Comparison of ENCODE assay signal across 1 cellular context in genomic region chrX:137427813-137428212, GRCh38.
TF ChIP-seq lines count a peak whose summit lies in the region.

No MANE protein-coding gene starts in this region.

TF ChIP-seq in HepG2, 621 proteins besides CTCF, POLR2A, EP300 and RAD21 (continued from another document):
- TF ChIP-seq PRDM15 (CRISPR knock-in tag; IDR thresholded peaks at IDR 0.05), result no peak
- no peak for TF ChIP-seq ARID4A (CRISPR knock-in tag; IDR thresholded peaks at IDR 0.05; ENCODE audit: borderline replicate concordance)
- TF ChIP-seq SAP130 (CRISPR knock-in tag; IDR thresholded peaks at IDR 0.05; ENCODE audit: low read depth), result no peak
- no peak for TF ChIP-seq ISL2 (CRISPR knock-in tag; IDR thresholded peaks at IDR 0.05)
- no peak for TF ChIP-seq MED1 (CRISPR knock-in tag; IDR thresholded peaks at IDR 0.05)
- no peak for TF ChIP-seq ZNF34 (CRISPR knock-in tag; IDR thresholded peaks at IDR 0.05; ENCODE audit: borderline replicate concordance)
- no peak for TF ChIP-seq FIP1L1 (IDR thresholded peaks at IDR 0.05; ENCODE audit: borderline replicate concordance, insufficient read depth, low read depth, low read length)
- TF ChIP-seq HOXA9 (CRISPR knock-in tag; IDR thresholded peaks at IDR 0.05; ENCODE audit: borderline replicate concordance), result no peak
- TF ChIP-seq ZNF605 (CRISPR knock-in tag; IDR thresholded peaks at IDR 0.05), result no peak
- TF ChIP-seq TGIF2 (CRISPR knock-in tag; IDR thresholded peaks at IDR 0.05), result no peak
- no peak for TF ChIP-seq ZFP41 (CRISPR knock-in tag; IDR thresholded peaks at IDR 0.05; ENCODE audit: borderline replicate concordance)
- TF ChIP-seq ATM (IDR thresholded peaks at IDR 0.05; ENCODE audit: borderline replicate concordance), result no peak
- no peak for TF ChIP-seq GTF2F1 (IDR thresholded peaks at IDR 0.05; ENCODE audit: low read length)
- no peak for TF ChIP-seq CENPX (CRISPR knock-in tag; IDR thresholded peaks at IDR 0.05)
- no peak for TF ChIP-seq ETV5 (CRISPR knock-in tag; IDR thresholded peaks at IDR 0.05; ENCODE audit: borderline replicate concordance)
- TF ChIP-seq ZNF292 (CRISPR knock-in tag; IDR thresholded peaks at IDR 0.05; ENCODE audit: borderline replicate concordance, low read depth), result no peak
- no peak for TF ChIP-seq ARNT (IDR thresholded peaks at IDR 0.05)
